Comparison of ENCODE assay signal across 14 cellular contexts in the genomic region with DNA sequence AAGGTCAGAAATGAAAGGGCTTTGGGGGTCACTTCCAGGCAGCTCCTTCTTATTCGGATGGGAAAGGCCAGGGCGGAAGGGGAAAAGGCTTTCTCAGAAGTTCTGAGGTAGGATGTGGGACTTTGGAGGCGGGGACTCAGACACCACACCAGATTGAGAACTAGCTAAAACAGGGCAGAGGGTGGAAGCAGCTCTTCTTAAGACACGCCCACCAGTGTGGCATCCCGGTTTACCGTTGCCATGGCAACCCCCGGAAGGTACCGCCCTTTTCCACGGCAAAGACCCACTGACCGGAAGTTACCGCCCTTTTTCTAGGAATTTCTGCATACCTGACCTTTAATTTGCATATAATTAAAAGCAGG. TPM values are rescaled to one million over a fixed set of nuclear protein-coding genes. Genes with fewer than 3 reads are reported as not detected.
A peak's percentile ranks its signal among the peaks of the same experiment; 100 is the strongest.
DNase-seq lines count a peak whose midpoint lies in the region; ATAC-seq, FAIRE-seq and TF ChIP-seq lines count a peak whose summit lies in the region.
"Had no signal": no experiment of that assay in that cellular context is flagged by ENCODE, and none has a peak within 500 bp of the region (broad histone marks: within the 10 kb centered on the region; RNA-seq: fewer than 3 reads in every experiment).

No MANE protein-coding gene starts in this region.

- H3K9me3 ChIP-seq in A549: peaks cover 9% of the 10 kb centered on the region; the same call in 1 of the 3 replicates
- peaks cover 4% of the 10 kb centered on the region for H3K9me3 ChIP-seq in H9 (ENCODE audit: control insufficient read depth, low read depth, low read length)
- no peaks in the 10 kb centered on the region for H3K9me3 ChIP-seq in OCI-LY7 (ENCODE audit: low read length)
- H3K9me3 ChIP-seq in thyroid gland: no peaks in the 10 kb centered on the region
- H3K9me3 ChIP-seq: body of pancreas had no signal

- H3K23ac ChIP-seq in H9 (ENCODE audit: insufficient read length, low read depth, low read length): no peak overlapping the region

- TF ChIP-seq POLR2A in A549 (IDR thresholded peaks at IDR 0.05; ENCODE audit: low read length): no peak
- no peak for TF ChIP-seq POLR2A in thyroid gland (IDR thresholded peaks at IDR 0.05)

- H3K4ac ChIP-seq in H9 (ENCODE audit: low read depth, low read length): no peak overlapping the region

- peaks cover 28 to 82% of the 10 kb centered on the region in 2 experiments for H3K9me3 Mint-ChIP-seq in H9

- TF ChIP-seq CTCF in A549 (IDR thresholded peaks at IDR 0.05) (no peak), H9 (conservative IDR thresholded peaks at IDR 0.05) (no peak), OCI-LY7 (conservative IDR thresholded peaks at IDR 0.05; ENCODE audit: low read length) (no peak), thyroid gland (IDR thresholded peaks at IDR 0.05) (no peak)

- CTCF ChIA-PET in A549 (lab: Yijun Ruan, JAX) (interaction anchor here (0.5 to 1.9 kb wide), 4 partner anchors 52 to 388 kb away, joined by 3 to 13 read pairs (median 3); no protein-coding TSS in a partner anchor), OCI-LY7 (lab: Charles Lee; ENCODE audit: unreplicated experiment) (no interaction called here)

- no peaks in the 10 kb centered on the region for H3K9me2 ChIP-seq in OCI-LY7 (ENCODE audit: insufficient read depth, low read length)

- peaks cover 2 to 13% (median 9%) of the 10 kb centered on the region in 3 experiments; a peak in 6 of 7 replicates for H3K36me3 Mint-ChIP-seq in H9 (ENCODE audit: insufficient read depth in 1 of 3, low read depth in 3 of 3)

- TF ChIP-seq RAD21 in A549 (conservative IDR thresholded peaks at IDR 0.05 in 1 of 2, IDR thresholded peaks at IDR 0.05 in 1 of 2): no peak

- TF ChIP-seq EP300 in A549 (IDR thresholded peaks at IDR 0.05): no peak

- H3K9ac ChIP-seq in H9 (ENCODE audit: extremely low read depth, insufficient read length, low read length): no peak overlapping the region

- H4K5ac ChIP-seq in H9 (ENCODE audit: insufficient read length, low read depth, low read length): no peak overlapping the region

- no peaks in the 10 kb centered on the region for H3K4me1 ChIP-seq in A549
- H3K4me1 ChIP-seq in H9 (ENCODE audit: insufficient read depth, low read length): no peaks in the 10 kb centered on the region
- peaks cover 7% of the 10 kb centered on the region for H3K4me1 ChIP-seq in OCI-LY7 (ENCODE audit: insufficient read depth, low read length, poor library complexity, severe bottlenecking)
- no peaks in the 10 kb centered on the region for H3K4me1 ChIP-seq in thyroid gland
- H3K4me1 ChIP-seq: body of pancreas, foreskin keratinocyte had no signal

- no peak overlapping the region for H4K8ac ChIP-seq in H9 (replicated peaks; ENCODE audit: insufficient read length, low read depth, low read length)

- no peak overlapping the region for H2BK20ac ChIP-seq in H9 (ENCODE audit: low read depth, low read length, poor library complexity, severe bottlenecking)

- H2BK12ac ChIP-seq in H9 (ENCODE audit: insufficient read length, low read depth, low read length): no peak overlapping the region

- no peak overlapping the region for H3K18ac ChIP-seq in H9 (ENCODE audit: insufficient read length, low read depth, low read length)

- H3K27ac ChIP-seq in A549 (no peak overlapping the region), H9 (ENCODE audit: insufficient read length, low read depth, low read length) (no peak overlapping the region), OCI-LY7 (ENCODE audit: low read depth, low read length, poor library complexity, severe bottlenecking) (no peak overlapping the region), thyroid gland (no peak overlapping the region)
- H3K27ac ChIP-seq: body of pancreas, foreskin keratinocyte had no signal

- H3T11ph ChIP-seq in H9 (ENCODE audit: low read length): no peak overlapping the region

- POLR2A ChIA-PET in A549 (lab: Yijun Ruan, JAX): no interaction called here
- POLR2A ChIA-PET in OCI-LY7 (lab: Charles Lee): no interaction called here

- H3K27me3 ChIP-seq in H9 (ENCODE audit: insufficient read depth, low read length): no peaks in the 10 kb centered on the region
- no peaks in the 10 kb centered on the region for H3K27me3 ChIP-seq in thyroid gland
- H3K27me3 ChIP-seq: body of pancreas, foreskin keratinocyte had no signal

- no peak overlapping the region for H2BK120ac ChIP-seq in H9 (ENCODE audit: low read depth, low read length, poor library complexity, severe bottlenecking)

- H3K56ac ChIP-seq in H9 (ENCODE audit: insufficient read length, low read depth, low read length): no peak overlapping the region

- H3K14ac ChIP-seq in H9 (ENCODE audit: insufficient read depth, low read length): no peak overlapping the region

- no peaks in the 10 kb centered on the region for H3K4me1 Mint-ChIP-seq in H9

- no peaks in the 10 kb centered on the region for H3K79me1 ChIP-seq in H9 (ENCODE audit: insufficient read depth, low read depth, low read length, poor library complexity, severe bottlenecking)

- H3K79me2 ChIP-seq in H9 (ENCODE audit: insufficient read depth, low read length) (no peaks in the 10 kb centered on the region), OCI-LY7 (ENCODE audit: insufficient read depth, low read depth, low read length) (no peaks in the 10 kb centered on the region)

- H3K4me2 ChIP-seq in A549 (0 out of 3 replicates have a peak overlapping the region, but pooled peaks have one; percentile 9), H9 (ENCODE audit: insufficient read depth, insufficient read length, low read length) (no peak overlapping the region), OCI-LY7 (ENCODE audit: low read length) (no peak overlapping the region)

- peaks cover 38% of the 10 kb centered on the region for H3K27me3 Mint-ChIP-seq in H9 (ENCODE audit: low read depth)

- no peak overlapping the region for H2AFZ ChIP-seq in H9 (ENCODE audit: low read length)
- H2AFZ ChIP-seq in OCI-LY7 (ENCODE audit: low read length): no peak overlapping the region

- H4K20me1 ChIP-seq in H9 (ENCODE audit: control insufficient read depth, insufficient read depth, insufficient read length) (no peaks in the 10 kb centered on the region), OCI-LY7 (ENCODE audit: insufficient read depth, low read length) (no peaks in the 10 kb centered on the region)

- FAIRE-seq in A549 (lab: Jason Lieb, UNC): no peak

- ATAC-seq in A549 (peak in 1 of 2 experiments; percentile 48; a peak in 4 of 6 replicates), GM18498 (IDR thresholded peaks at IDR 0.05; ENCODE audit: unreplicated experiment) (no peak)
- ATAC-seq: body of pancreas, foreskin keratinocyte had no signal

- WGBS in A549 (ENCODE audit: missing lambda C conversion rate): 11% methylated on average over 11 of the region's 11 CpGs
- no CpG with 5 or more reads among the region's 11 CpGs for WGBS in H9 (ENCODE audit: extremely low coverage, insufficient read length, low lambda C conversion rate)
- WGBS in thyroid gland, 2 donors: 36 to 37% methylated on average over 11 of the region's 11 CpGs

- H2AK5ac ChIP-seq in H9 (ENCODE audit: insufficient read length, low read length): no peak overlapping the region

- DNase-seq in A549 (ENCODE audit: low read depth in 1 of 2, low spot score in 1 of 2) (peak in 1 of 2 experiments; percentile 48), H9 (peak; percentile 84), OCI-LY7 (ENCODE audit: low spot score) (peak; percentile 33), iPS-NIHi7 (ENCODE audit: extremely low spot score) (peak; percentile 65), thyroid gland (no peak)
- no peak for DNase-seq in stimulated activated CD8-positive, alpha-beta memory T cell treated with anti-CD3 and anti-CD28 coated beads, Interleukin-4, amount 100 ng/mL, for 48 hours
- DNase-seq in stimulated activated CD4-positive, alpha-beta T cell treated with anti-CD3 and anti-CD28 coated beads, Interleukin-2, amount 100 ng/mL, for 24 hours: no peak
- DNase-seq: activated CD4-positive, alpha-beta T cell treated with anti-CD3 and anti-CD28 coated beads for 1 hour; effector memory CD4-positive, alpha-beta T cell; foreskin keratinocyte; NCI-H1048; NCI-H82 had no signal

- H3K27ac Mint-ChIP-seq in H9: no peak overlapping the region; a peak in 1 of 7 replicates

- intact Hi-C loops in OCI-LY7 (cut with micrococcal nuclease; ENCODE audit: unreplicated experiment): no loop called here
- intact Hi-C loops in thyroid gland (cut with DNase I): no loop called here

- H3K36me3 ChIP-seq in OCI-LY7 (ENCODE audit: insufficient read depth, low read length) (no peaks in the 10 kb centered on the region), thyroid gland (no peaks in the 10 kb centered on the region)

- BruUV-seq in OCI-LY7 (replicated peaks; lab: Mats Ljungman, UMichigan): no TSS peak

- H3K4me3 Mint-ChIP-seq in H9: no peak overlapping the region

- no peaks in the 10 kb centered on the region for H3K23me2 ChIP-seq in H9 (ENCODE audit: insufficient read length, low read depth, low read length, poor library complexity, severe bottlenecking)

- H2BK5ac ChIP-seq in H9 (ENCODE audit: insufficient read length, low read length): no peak overlapping the region

- H4K91ac ChIP-seq in H9 (ENCODE audit: insufficient read length, low read depth, low read length): no peak overlapping the region

- H3K4me3 ChIP-seq in A549 (no peak overlapping the region), OCI-LY7 (ENCODE audit: low read depth, low read length, poor library complexity, severe bottlenecking) (no peak overlapping the region), thyroid gland (replicated peaks in 1 of 3) (no peak overlapping the region)
- H3K4me3 ChIP-seq: body of pancreas had no signal

- H2BK15ac ChIP-seq in H9 (ENCODE audit: low read depth, low read length): no peak overlapping the region

RNA-seq across cellular contexts. Expression of a gene that starts 3.8 kb away (rescaled TPM):
- polyA plus RNA-seq in A549 (2011; rRNA removed): not detected in 2 replicates
- polyA plus RNA-seq in A549 (2012; cell fraction: cytosol; rRNA removed): not detected in 2 replicates
- not detected in 2 replicates for polyA plus RNA-seq in A549 (2012; cell fraction: nucleus; rRNA removed)
- not detected in 3 replicates for polyA plus RNA-seq in A549 (2017; fragmentation: RNase III; extraction: RNeasy Plus Mini Kit Qiagen cat#74134 plus additional on column Dnase treatment)
- not detected in 2 replicates for polyA minus RNA-seq in A549 (2011; rRNA and poly(A)+ RNA removed)
- not detected in 2 replicates for total RNA-seq in H9 (2021)
- not detected in 2 replicates for total RNA-seq in OCI-LY7 (2014; rRNA removed; shearing (Covaris generic))
- not detected in 2 replicates for total RNA-seq in OCI-LY7 (2022)
- total RNA-seq in thyroid gland: under 1 TPM in 2 of 4 donors, not detected in 2; 0.45 to 0.81 TPM
- total RNA-seq: foreskin keratinocyte had no signal
- polyA plus RNA-seq: foreskin keratinocyte had no signal

RNA-seq across cellular contexts. Expression of a gene that starts 22.2 kb away (rescaled TPM):
- polyA plus RNA-seq in A549 (2011; rRNA removed) (not detected in 2 replicates), A549 (2017; fragmentation: RNase III; extraction: RNeasy Plus Mini Kit Qiagen cat#74134 plus additional on column Dnase treatment) (not detected in 3 replicates)
- polyA plus RNA-seq in A549 (2012; cell fraction: cytosol; rRNA removed): not detected in 2 replicates
- not detected in 2 replicates for polyA plus RNA-seq in A549 (2012; cell fraction: nucleus; rRNA removed)
- polyA minus RNA-seq in A549 (2011; rRNA and poly(A)+ RNA removed): not detected in 2 replicates
- total RNA-seq in H9 (2021) (not detected in 2 replicates), OCI-LY7 (2022) (not detected in 2 replicates), thyroid gland (not detected)
- total RNA-seq in OCI-LY7 (2014; rRNA removed; shearing (Covaris generic)): not detected in 2 replicates
- total RNA-seq: body of pancreas, foreskin keratinocyte had no signal
- polyA plus RNA-seq: foreskin keratinocyte had no signal

RNA-seq across cellular contexts. Expression of a gene that starts 35.8 kb away (rescaled TPM):
- polyA plus RNA-seq in A549 (2011; rRNA removed) (not detected in 2 replicates), A549 (2017; fragmentation: RNase III; extraction: RNeasy Plus Mini Kit Qiagen cat#74134 plus additional on column Dnase treatment) (not detected in 3 replicates)
- polyA plus RNA-seq in A549 (2012; cell fraction: cytosol; rRNA removed): not detected in 2 replicates
- polyA plus RNA-seq in A549 (2012; cell fraction: nucleus; rRNA removed): not detected in 2 replicates
- polyA minus RNA-seq in A549 (2011; rRNA and poly(A)+ RNA removed): not detected in 2 replicates
- total RNA-seq in H9 (2021) (not detected in 2 replicates), OCI-LY7 (2022) (not detected in 2 replicates), thyroid gland (1 to 10 TPM in 2 of 4 donors, under 1 TPM in 2; 0.67 to 2.0 (median 1.1) TPM)
- total RNA-seq in OCI-LY7 (2014; rRNA removed; shearing (Covaris generic)): not detected in 2 replicates
- total RNA-seq: foreskin keratinocyte had no signal
- polyA plus RNA-seq: foreskin keratinocyte had no signal

RNA-seq across cellular contexts. Expression of a gene that starts 48.0 kb away (rescaled TPM):
- not detected in 2 replicates for polyA plus RNA-seq in A549 (2011; rRNA removed)
- polyA plus RNA-seq in A549 (2012; cell fraction: cytosol; rRNA removed): not detected in 2 replicates
- polyA plus RNA-seq in A549 (2012; cell fraction: nucleus; rRNA removed): 0.01 TPM in 1 of 2 replicates, not detected in the other
- not detected in 3 replicates for polyA plus RNA-seq in A549 (2017; fragmentation: RNase III; extraction: RNeasy Plus Mini Kit Qiagen cat#74134 plus additional on column Dnase treatment)
- polyA minus RNA-seq in A549 (2011; rRNA and poly(A)+ RNA removed): not detected in 2 replicates
- not detected in 2 replicates for total RNA-seq in H9 (2021)
- total RNA-seq in OCI-LY7 (2014; rRNA removed; shearing (Covaris generic)): not detected in 2 replicates
- 3.9 and 4.3 TPM in 2 replicates for total RNA-seq in OCI-LY7 (2022)
- 10 to 100 TPM in 2 of 4 donors, 1 to 10 TPM in 2; 3.1 to 14.5 (median 8.7) TPM for total RNA-seq in thyroid gland
- total RNA-seq: foreskin keratinocyte had no signal
- polyA plus RNA-seq: foreskin keratinocyte had no signal

RNA-seq across cellular contexts. Expression of a gene that starts 59.7 kb away (rescaled TPM):
- polyA plus RNA-seq in A549 (2011; rRNA removed) (not detected in 2 replicates), A549 (2017; fragmentation: RNase III; extraction: RNeasy Plus Mini Kit Qiagen cat#74134 plus additional on column Dnase treatment) (not detected in 3 replicates)
- not detected in 2 replicates for polyA plus RNA-seq in A549 (2012; cell fraction: cytosol; rRNA removed)
- polyA plus RNA-seq in A549 (2012; cell fraction: nucleus; rRNA removed): 0.02 and 0.06 TPM in 2 replicates
- polyA minus RNA-seq in A549 (2011; rRNA and poly(A)+ RNA removed): not detected in 2 replicates
- total RNA-seq in H9 (2021) (0.09 TPM in 1 of 2 replicates, not detected in the other), OCI-LY7 (2022) (not detected in 2 replicates), thyroid gland (10 to 100 TPM in 1 of 4 donors, 1 to 10 TPM in 3; 2.0 to 11.4 (median 5.9) TPM)
- total RNA-seq in OCI-LY7 (2014; rRNA removed; shearing (Covaris generic)): not detected in 2 replicates
- total RNA-seq: foreskin keratinocyte had no signal
- polyA plus RNA-seq: foreskin keratinocyte had no signal

Comparison
In these comparisons a context has a peak if more than half of its experiments do, and no peak if none do; other contexts are left out.
1. DNase-seq: peak in H9 (single experiment), OCI-LY7 (single experiment) and iPS-NIHi7 (single experiment); none in stimulated activated CD8-positive, alpha-beta memory T cell treated with anti-CD3 and anti-CD28 coated beads, Interleukin-4, amount 100 ng/mL, for 48 hours (single experiment), stimulated activated CD4-positive, alpha-beta T cell treated with anti-CD3 and anti-CD28 coated beads, Interleukin-2, amount 100 ng/mL, for 24 hours (0 of 2) and thyroid gland (0 of 2).